ENCODE assay signal across 29 cellular contexts in genomic region chr11:74326665-74327064, GRCh38. TPM values are rescaled to one million over a fixed set of nuclear protein-coding genes. Genes with fewer than 3 reads are reported as not detected.
"Had no signal": no experiment of that assay in that cellular context is flagged by ENCODE, and none has a peak within 500 bp of the region (broad histone marks: within the 10 kb centered on the region; RNA-seq: fewer than 3 reads in every experiment).

No MANE protein-coding gene starts in this region.

- H3K36me3 ChIP-seq: adrenal gland, breast epithelium, left ventricle myocardium inferior had no signal

- H3K4me3 Mint-ChIP-seq: activated B cell treated with CpG ODN at 0.5 μM for 24 hours; activated CD4-positive, alpha-beta T cell treated with anti-CD3 and anti-CD28 coated beads for 36 hours; activated naive CD8-positive, alpha-beta T cell; activated T-cell treated with anti-CD3 and anti-CD28 coated beads, Interleukin-2, amount 50 U/mL, for 4 hours; central memory CD8-positive, alpha-beta T cell; natural killer cell; stimulated activated naive B cell treated with anti-CD40 and anti-IgM and Interleukin-4, amounts not matched to agents 10 μg/mL and 1 μg/mL and 100 μg/mL, for 72 hours; type B pancreatic cell had no signal

- H3K9ac ChIP-seq: parathyroid adenoma had no signal

- H3K27ac Mint-ChIP-seq: activated B cell treated with CpG ODN at 0.5 μM for 24 hours; activated CD4-positive, alpha-beta T cell treated with anti-CD3 and anti-CD28 coated beads for 36 hours; activated naive CD8-positive, alpha-beta T cell; activated T-helper 2 cell treated with anti-CD3 and anti-CD28 coated beads, Interferon-gamma antibody, Interleukin-2, Interleukin-4, amounts not matched to agents 10 μg/mL and 5 μg/mL and 100 μg/mL, durations not matched to agents 14 hours and 24 hours and 36 hours; natural killer cell; stimulated activated naive B cell treated with anti-CD40 and anti-IgM and Interleukin-4, amounts not matched to agents 10 μg/mL and 1 μg/mL and 100 μg/mL, for 72 hours; type B pancreatic cell had no signal

- H3K79me2 ChIP-seq: parathyroid adenoma had no signal

- H3K4me3 ChIP-seq: adrenal gland, breast epithelium, left ventricle myocardium inferior, smooth muscle cell had no signal

- H3K9me3 ChIP-seq: adrenal gland, breast epithelium, left ventricle myocardium inferior had no signal

- H3K4me1 Mint-ChIP-seq: activated CD4-positive, alpha-beta T cell treated with anti-CD3 and anti-CD28 coated beads for 36 hours; central memory CD8-positive, alpha-beta T cell; natural killer cell had no signal

- H3K9me3 Mint-ChIP-seq: activated B cell treated with CpG ODN at 0.5 μM for 24 hours; activated T-cell treated with anti-CD3 and anti-CD28 coated beads, Interleukin-2, amount 50 U/mL, for 4 hours; activated T-helper 2 cell treated with anti-CD3 and anti-CD28 coated beads, Interferon-gamma antibody, Interleukin-2, Interleukin-4, amounts not matched to agents 10 μg/mL and 5 μg/mL and 100 μg/mL, durations not matched to agents 14 hours and 24 hours and 36 hours; central memory CD8-positive, alpha-beta T cell; natural killer cell; type B pancreatic cell had no signal

- FAIRE-seq: astrocyte, endometrium had no signal

- DNase-seq: activated B cell treated with CpG ODN at 0.5 μM for 24 hours; activated CD4-positive, alpha-beta T cell treated with anti-CD3 and anti-CD28 coated beads for 36 hours; activated CD4-positive, alpha-beta T cell treated with anti-CD3 and anti-CD28 coated beads, Interleukin-2, amount 50 U/mL, for 4 hours; activated CD8-positive, alpha-beta memory T cell treated with anti-CD3 and anti-CD28 coated beads, Interleukin-2, amount 50 U/mL, for 48 hours; activated naive CD4-positive, alpha-beta T cell; activated T-cell treated with anti-CD3 and anti-CD28 coated beads, Interleukin-2, amount 50 U/mL, for 4 hours; cortex of kidney; effector CD4-positive, alpha-beta T cell; foreskin keratinocyte; hippocampal formation; kidney glomerular epithelial cell; left ventricle myocardium inferior; midbrain; natural killer cell; stimulated activated CD4-positive, alpha-beta T cell treated with anti-CD3 and anti-CD28 coated beads, Interleukin-15, amount 100 ng/mL, for 24 hours; stimulated activated naive B cell treated with anti-CD40 and anti-IgM and Interleukin-4, amounts not matched to agents 10 μg/mL and 1 μg/mL and 100 μg/mL, for 72 hours; T1000 had no signal

- H3K27me3 Mint-ChIP-seq: activated CD4-positive, alpha-beta T cell treated with anti-CD3 and anti-CD28 coated beads for 36 hours; central memory CD8-positive, alpha-beta T cell had no signal

- H3K36me3 Mint-ChIP-seq: natural killer cell, type B pancreatic cell had no signal

- H3K27me3 ChIP-seq: adrenal gland, breast epithelium, foreskin keratinocyte had no signal

- H3K27ac ChIP-seq: foreskin keratinocyte, parathyroid adenoma had no signal

- H2AFZ ChIP-seq: parathyroid adenoma had no signal

- H3K4me1 ChIP-seq: breast epithelium, parathyroid adenoma had no signal

RNA-seq across cellular contexts. Expression of gene P4HA3, which starts 15.2 kb away (rescaled TPM):
- total RNA-seq: activated B cell treated with CpG ODN at 0.5 μM for 24 hours; activated CD4-positive, alpha-beta T cell treated with anti-CD3 and anti-CD28 coated beads for 36 hours; activated CD8-positive, alpha-beta memory T cell treated with anti-CD3 and anti-CD28 coated beads for 36 hours; activated T-cell treated with anti-CD3 and anti-CD28 coated beads, Interleukin-2, amount 50 U/mL, for 4 hours; activated T-helper 2 cell treated with anti-CD3 and anti-CD28 coated beads, Interferon-gamma antibody, Interleukin-2, Interleukin-4, amounts not matched to agents 10 μg/mL and 5 μg/mL and 100 μg/mL, durations not matched to agents 14 hours and 24 hours and 36 hours; natural killer cell; T-helper 1 cell treated with Interleukin-12 subunit alpha and Interleukin-12 subunit beta and Interleukin-4 antibody, amounts not matched to agents 30 ng/mL and 1 ng/mL, for 36 hours had no signal
